Comparison of ENCODE assay signal across 9 cellular contexts in genomic region chr15:34239151-34239761, GRCh38. TPM values are rescaled to one million over a fixed set of nuclear protein-coding genes. Genes with fewer than 3 reads are reported as not detected.
DNase-seq lines count a peak whose midpoint lies in the region; ATAC-seq and TF ChIP-seq lines count a peak whose summit lies in the region.
"Had no signal": no experiment of that assay in that cellular context is flagged by ENCODE, and none has a peak within 500 bp of the region (broad histone marks: within the 10 kb centered on the region; RNA-seq: fewer than 3 reads in every experiment).

No MANE protein-coding gene starts in this region.

- TF ChIP-seq CTCF in psoas muscle (IDR thresholded peaks at IDR 0.05): no peak

- whole genome bisulfite sequencing in psoas muscle, 3 donors: 82 to 84% (median 84%) methylated on average over 4 of the region's 4 CpGs

- H3K9me3 ChIP-seq in SJSA1 (replicated peaks): no peaks in the 10 kb centered on the region
- no peaks in the 10 kb centered on the region for H3K9me3 ChIP-seq in psoas muscle

- DNase-seq in SJSA1 (ENCODE audit: low read depth in 1 of 2, low spot score in 2 of 2) (peak; percentile 73 to 77), dermis microvascular lymphatic vessel endothelial cell (ENCODE audit: low read depth in 2 of 2) (peak; percentile 27 to 87), psoas muscle (no peak)
- DNase-seq in stimulated activated CD4-positive, alpha-beta T cell treated with anti-CD3 and anti-CD28 coated beads, Interleukin-12 subunit alpha, Interleukin-12 subunit beta, amount 100 ng/mL, for 4 hours: peak; percentile 22
- DNase-seq: naive thymus-derived CD8-positive, alpha-beta T cell had no signal

- peak overlapping the region; percentile 76 for H3K27ac ChIP-seq in SJSA1
- no peak overlapping the region for H3K27ac ChIP-seq in psoas muscle

- intact Hi-C loops in psoas muscle (cut with DNase I): no loop called here

- ATAC-seq in GM18868 (IDR thresholded peaks at IDR 0.05; ENCODE audit: unreplicated experiment) (peak; percentile 61), psoas muscle (no peak), HG03432 (IDR thresholded peaks at IDR 0.05; ENCODE audit: unreplicated experiment) (no peak), GM21360 (IDR thresholded peaks at IDR 0.05; ENCODE audit: unreplicated experiment) (no peak), HG02970 (IDR thresholded peaks at IDR 0.05; ENCODE audit: low FRiP score, unreplicated experiment) (no peak)
- ATAC-seq: naive thymus-derived CD8-positive, alpha-beta T cell had no signal

- peaks cover 19% of the 10 kb centered on the region for H3K4me1 ChIP-seq in SJSA1 (replicated peaks)
- no peaks in the 10 kb centered on the region for H3K4me1 ChIP-seq in psoas muscle

- H3K4me3 ChIP-seq in SJSA1 (no peak overlapping the region), psoas muscle (no peak overlapping the region)

- H3K27me3 ChIP-seq in SJSA1 (replicated peaks) (no peaks in the 10 kb centered on the region), psoas muscle (ENCODE audit: insufficient read depth in 3 of 3, low read length in 2 of 3) (no peaks in the 10 kb centered on the region)

- H3K36me3 ChIP-seq in SJSA1 (no peaks in the 10 kb centered on the region), psoas muscle (ENCODE audit: insufficient read depth in 1 of 2, low read depth in 1 of 2) (peaks cover 5 to 91% of the 10 kb centered on the region in 2 donors)

RNA-seq across cellular contexts. Expression of gene EMC4, which starts 14.4 kb away (rescaled TPM):
- total RNA-seq in SJSA1 (2014; rRNA removed; shearing (Covaris generic)): 224 and 283 TPM in 2 replicates
- total RNA-seq in dermis microvascular lymphatic vessel endothelial cell (158 and 171 TPM in 2 replicates), psoas muscle (100 to 1,000 TPM in 3 of 4 donors, 10 to 100 TPM in 1; 95.8 to 120 (median 107) TPM)
- 100 to 1,000 TPM; 145 to 206 (median 163) TPM for polyA plus RNA-seq in psoas muscle

RNA-seq across cellular contexts. Expression of gene KATNBL1, which starts 29.4 kb away (rescaled TPM):
- 75.8 and 91.2 TPM in 2 replicates for total RNA-seq in SJSA1 (2014; rRNA removed; shearing (Covaris generic))
- total RNA-seq in dermis microvascular lymphatic vessel endothelial cell: 25.5 and 26.0 TPM in 2 replicates
- 10 to 100 TPM; 12.2 to 19.5 (median 16.4) TPM for total RNA-seq in psoas muscle
- 10 to 100 TPM; 10.4 to 22.3 (median 17.5) TPM for polyA plus RNA-seq in psoas muscle

Comparison
In these comparisons a context has a peak if more than half of its experiments do, and no peak if none do; other contexts are left out.
1. DNase-seq: peak in SJSA1 (2 of 2), dermis microvascular lymphatic vessel endothelial cell (2 of 2) and stimulated activated CD4-positive, alpha-beta T cell treated with anti-CD3 and anti-CD28 coated beads, Interleukin-12 subunit alpha, Interleukin-12 subunit beta, amount 100 ng/mL, for 4 hours (single experiment); none in psoas muscle (0 of 2).